In genomic region chr1:50080904-50081586, GRCh38 we compare ENCODE assay signal across 8 cellular contexts. TPM values are rescaled to one million over a fixed set of nuclear protein-coding genes. Genes with fewer than 3 reads are reported as not detected.
DNase-seq lines count a peak whose midpoint lies in the region; ATAC-seq, FAIRE-seq and TF ChIP-seq lines count a peak whose summit lies in the region.

No MANE protein-coding gene starts in this region.

- H3K4me1 ChIP-seq in stomach = no peaks in the 10 kb centered on the region

- H3K4me3 ChIP-seq in epithelial cell of proximal tubule (ENCODE audit: low read depth, low read length) (no peak overlapping the region), stomach (no peak overlapping the region)

- WGBS in stomach, 5 donors = 54 to 73% (median 64%) methylated on average over 3 of the region's 3 CpGs

- no peaks in the 10 kb centered on the region for H3K9me3 Mint-ChIP-seq in CD4-positive, alpha-beta T cell

- no peaks in the 10 kb centered on the region for H3K36me3 ChIP-seq in stomach

- FAIRE-seq in D721Med (lab: Jason Lieb, UNC) = peak; percentile 74

- H3K4me1 Mint-ChIP-seq in CD4-positive, alpha-beta T cell (ENCODE audit: low read depth) = no peaks in the 10 kb centered on the region

- no peak overlapping the region for H3K27ac Mint-ChIP-seq in CD4-positive, alpha-beta T cell

- no peaks in the 10 kb centered on the region for H3K27me3 ChIP-seq in CD4-positive, alpha-beta T cell (ENCODE audit: control insufficient read depth, insufficient read depth, low read length)
- H3K27me3 ChIP-seq in stomach = no peaks in the 10 kb centered on the region

- no peak for ATAC-seq in CD4-positive, alpha-beta T cell (ENCODE audit: poor library complexity)

- no peak for TF ChIP-seq POLR2A in stomach (IDR thresholded peaks at IDR 0.05)

- H3K27ac ChIP-seq in CD4-positive, alpha-beta T cell (ENCODE audit: low read depth, low read length) = no peak overlapping the region
- no peak overlapping the region for H3K27ac ChIP-seq in stomach

- intact Hi-C loops in CD4-positive, alpha-beta T cell (cut with DNase I, micrococcal nuclease) = no loop called here
- intact Hi-C loops in stomach (cut with DNase I; ENCODE audit: low total_unique reads) = no loop called here

- no peak for TF ChIP-seq EP300 in stomach (IDR thresholded peaks at IDR 0.05)

- DNase-seq in D721Med (ENCODE audit: insufficient read length, low spot score) (no peak), HT1080 (ENCODE audit: low read depth) (peak; percentile 5), NCI-H82 (lab: John Stamatoyannopoulos, UW) (peak; percentile 85), epithelial cell of proximal tubule (ENCODE audit: low read depth) (no peak), GM03348 (ENCODE audit: low spot score) (no peak), stomach (no peak), LoVo (ENCODE audit: low spot score) (no peak)
- DNase-seq in CD4-positive, alpha-beta T cell = no peak

- TF ChIP-seq CTCF in D721Med (IDR thresholded peaks at IDR 0.05; ENCODE audit: insufficient read depth, missing control alignments) (peak; percentile 52), epithelial cell of proximal tubule (conservative IDR thresholded peaks at IDR 0.05; ENCODE audit: low read depth, low read length) (peak; percentile 67), stomach (IDR thresholded peaks at IDR 0.05) (peak in 1 of 7 experiments; percentile 12)
- no peak for TF ChIP-seq CTCF in CD4-positive, alpha-beta T cell (IDR thresholded peaks at IDR 0.05)

- POLR2A ChIA-PET in CD4-positive, alpha-beta T cell (lab: Charles Lee) = interaction anchor here (0.7 kb wide), 1 partner anchor 92 kb away, joined by 3 read pairs; no protein-coding TSS in a partner anchor

- CTCF ChIA-PET in CD4-positive, alpha-beta T cell (lab: Charles Lee) = interaction anchor here (1.2 kb wide), 1 partner anchor 14 kb away, joined by 3 read pairs; no protein-coding TSS in a partner anchor

- H3K36me3 Mint-ChIP-seq in CD4-positive, alpha-beta T cell (ENCODE audit: low read depth) = no peaks in the 10 kb centered on the region

- no peaks in the 10 kb centered on the region for H3K27me3 Mint-ChIP-seq in CD4-positive, alpha-beta T cell

- no peak overlapping the region for H3K4me3 Mint-ChIP-seq in CD4-positive, alpha-beta T cell

- no peaks in the 10 kb centered on the region for H3K9me3 ChIP-seq in CD4-positive, alpha-beta T cell (ENCODE audit: control insufficient read depth, low read length)
- H3K9me3 ChIP-seq in stomach = no peaks in the 10 kb centered on the region

RNA-seq across cellular contexts. Expression of gene ELAVL4, which starts 27.7 kb away (rescaled TPM):
- total RNA-seq in HT1080 (2014; rRNA removed; shearing (Covaris generic)) = 0.03 and 0.14 TPM in 2 replicates
- 0.29 and 0.33 TPM in 2 replicates for polyA plus RNA-seq in HT1080 (2015; cell fraction: cytosol; rRNA removed)
- polyA plus RNA-seq in HT1080 (2015; cell fraction: nucleus; rRNA removed) = 0.16 and 0.32 TPM in 2 replicates
- total RNA-seq in epithelial cell of proximal tubule = 1.2 TPM in 1 of 2 replicates, not detected in the other
- total RNA-seq in CD4-positive, alpha-beta T cell = not detected
- total RNA-seq in stomach = 1 to 10 TPM in 1 of 5 donors, not detected in 4; 4.8 TPM
- under 1 TPM in 2 of 3 donors, not detected in 1; 0.30 to 0.31 TPM for polyA plus RNA-seq in stomach

RNA-seq across cellular contexts. Expression of gene AGBL4, which starts 57.3 kb away (rescaled TPM):
- total RNA-seq in HT1080 (2014; rRNA removed; shearing (Covaris generic)) = not detected in 2 replicates
- 0.02 and 0.03 TPM in 2 replicates for polyA plus RNA-seq in HT1080 (2015; cell fraction: cytosol; rRNA removed)
- polyA plus RNA-seq in HT1080 (2015; cell fraction: nucleus; rRNA removed) = not detected in 2 replicates
- total RNA-seq in epithelial cell of proximal tubule (not detected in 2 replicates), stomach (under 1 TPM in 1 of 5 donors, not detected in 4; 0.92 TPM)
- under 1 TPM in 1 of 2 experiments, not detected in 1; 0.11 TPM for total RNA-seq in CD4-positive, alpha-beta T cell
- polyA plus RNA-seq in stomach = not detected

Comparison
In these comparisons a context has a peak if more than half of its experiments do, and no peak if none do; other contexts are left out.
1. DNase-seq: peak in HT1080 (single experiment) and NCI-H82 (single experiment); none in D721Med (single experiment), epithelial cell of proximal tubule (single experiment), GM03348 (single experiment), CD4-positive, alpha-beta T cell (0 of 10), stomach (single experiment) and LoVo (single experiment).